8 cellular contexts compared by ENCODE assay signal in genomic region chr12:51891843-51892242, GRCh38. TPM values are rescaled to one million over a fixed set of nuclear protein-coding genes. Genes with fewer than 3 reads are reported as not detected.
DNase-seq lines count a peak whose midpoint lies in the region; ATAC-seq and TF ChIP-seq lines count a peak whose summit lies in the region.
"Had no signal": no experiment of that assay in that cellular context is flagged by ENCODE, and none has a peak within 500 bp of the region (broad histone marks: within the 10 kb centered on the region; RNA-seq: fewer than 3 reads in every experiment).

No MANE protein-coding gene starts in this region.

- H3K9me3 ChIP-seq in psoas muscle: no peaks in the 10 kb centered on the region

- ATAC-seq in psoas muscle (no peak), GM18520 (IDR thresholded peaks at IDR 0.05; ENCODE audit: unreplicated experiment) (no peak)
- no peak for ATAC-seq in activated T-cell treated with anti-CD3 and anti-CD28 coated beads, Interleukin-2, amount 50 U/mL, for 4 hours

- DNase-seq in ELR (ENCODE audit: low read depth) (peak; percentile 58), Kasumi-1 (lab: John Stamatoyannopoulos, UW) (peak; percentile 27 to 50), choroid plexus epithelial cell (ENCODE audit: low read depth) (peak; percentile 39), psoas muscle (no peak)
- no peak for DNase-seq in stimulated activated CD4-positive, alpha-beta T cell treated with anti-CD3 and anti-CD28 coated beads, Interleukin-15, amount 100 ng/mL, for 24 hours
- no peak for DNase-seq in activated T-cell treated with anti-CD3 and anti-CD28 coated beads, Interleukin-2, amount 50 U/mL, for 4 hours
- DNase-seq: activated effector memory CD4-positive, alpha-beta T cell treated with anti-CD3 and anti-CD28 coated beads, Interleukin-2, amount 50 U/mL, for 16 hours had no signal

- H3K36me3 ChIP-seq in psoas muscle (ENCODE audit: insufficient read depth in 1 of 2, low read depth in 1 of 2): no peaks in the 10 kb centered on the region

- no peaks in the 10 kb centered on the region for H3K4me1 Mint-ChIP-seq in activated T-cell treated with anti-CD3 and anti-CD28 coated beads, Interleukin-2, amount 50 U/mL, for 4 hours (ENCODE audit: low read depth)

- peaks cover 13% of the 10 kb centered on the region for H3K27me3 Mint-ChIP-seq in activated T-cell treated with anti-CD3 and anti-CD28 coated beads, Interleukin-2, amount 50 U/mL, for 4 hours (ENCODE audit: low read depth)

- H3K9me3 Mint-ChIP-seq in activated T-cell treated with anti-CD3 and anti-CD28 coated beads, Interleukin-2, amount 50 U/mL, for 4 hours: no peaks in the 10 kb centered on the region

- H3K4me1 ChIP-seq in psoas muscle: no peaks in the 10 kb centered on the region

- intact Hi-C loops in psoas muscle (cut with DNase I): loop anchor here in 1 of 2 donors (5.0 kb wide), 1 partner anchor 90 kb away; no protein-coding TSS in a partner anchor

- H3K4me3 ChIP-seq in choroid plexus epithelial cell (ENCODE audit: low read depth, low read length) (no peak overlapping the region), psoas muscle (no peak overlapping the region)

- H3K27ac ChIP-seq in psoas muscle: no peak overlapping the region

- peaks cover 0 to 18% (median 0%) of the 10 kb centered on the region in 3 donors for H3K27me3 ChIP-seq in psoas muscle (ENCODE audit: insufficient read depth in 3 of 3, low read length in 2 of 3)

- TF ChIP-seq CTCF in choroid plexus epithelial cell (conservative IDR thresholded peaks at IDR 0.05; ENCODE audit: low read depth, low read length) (peak; percentile 43), psoas muscle (IDR thresholded peaks at IDR 0.05) (peak; percentile 34)

- no peaks in the 10 kb centered on the region for H3K36me3 Mint-ChIP-seq in activated T-cell treated with anti-CD3 and anti-CD28 coated beads, Interleukin-2, amount 50 U/mL, for 4 hours (ENCODE audit: insufficient read depth)

- no peak overlapping the region for H3K4me3 Mint-ChIP-seq in activated T-cell treated with anti-CD3 and anti-CD28 coated beads, Interleukin-2, amount 50 U/mL, for 4 hours

RNA-seq across cellular contexts. Expression of gene ANKRD33, which starts 3.9 kb away (rescaled TPM):
- not detected for total RNA-seq in psoas muscle
- polyA plus RNA-seq in psoas muscle: under 1 TPM in 1 of 3 donors, not detected in 2; 0.16 TPM
- total RNA-seq in activated T-cell treated with anti-CD3 and anti-CD28 coated beads, Interleukin-2, amount 50 U/mL, for 4 hours: not detected

RNA-seq across cellular contexts. Expression of gene ACVRL1, which starts 15.5 kb away (rescaled TPM):
- 10 to 100 TPM; 24.1 to 40.8 (median 25.8) TPM for total RNA-seq in psoas muscle
- 10 to 100 TPM; 10.8 to 22.8 (median 13.9) TPM for polyA plus RNA-seq in psoas muscle
- under 1 TPM in 2 of 3 donors, not detected in 1; 0.08 to 0.29 TPM for total RNA-seq in activated T-cell treated with anti-CD3 and anti-CD28 coated beads, Interleukin-2, amount 50 U/mL, for 4 hours

RNA-seq across cellular contexts. Expression of gene FIGNL2, which starts 43.3 kb away (rescaled TPM):
- under 1 TPM; 0.17 to 0.20 (median 0.18) TPM for total RNA-seq in psoas muscle
- polyA plus RNA-seq in psoas muscle: under 1 TPM; 0.01 to 0.08 (median 0.04) TPM
- total RNA-seq in activated T-cell treated with anti-CD3 and anti-CD28 coated beads, Interleukin-2, amount 50 U/mL, for 4 hours: under 1 TPM; 0.54 to 0.69 (median 0.58) TPM

RNA-seq across cellular contexts. Expression of gene ACVR1B, which starts 59.7 kb away (rescaled TPM):
- total RNA-seq in psoas muscle: 10 to 100 TPM; 10.5 to 16.6 (median 14.0) TPM
- 10 to 100 TPM in 1 of 3 donors, 1 to 10 TPM in 2; 5.8 to 14.9 (median 6.0) TPM for polyA plus RNA-seq in psoas muscle
- total RNA-seq in activated T-cell treated with anti-CD3 and anti-CD28 coated beads, Interleukin-2, amount 50 U/mL, for 4 hours: 10 to 100 TPM in 2 of 3 donors, 1 to 10 TPM in 1; 9.8 to 13.3 (median 11.6) TPM

Comparison
In these comparisons a context has a peak if more than half of its experiments do, and no peak if none do; other contexts are left out.
1. DNase-seq: peak in ELR (single experiment), Kasumi-1 (2 of 2) and choroid plexus epithelial cell (single experiment); none in psoas muscle (0 of 2), stimulated activated CD4-positive, alpha-beta T cell treated with anti-CD3 and anti-CD28 coated beads, Interleukin-15, amount 100 ng/mL, for 24 hours (single experiment) and activated T-cell treated with anti-CD3 and anti-CD28 coated beads, Interleukin-2, amount 50 U/mL, for 4 hours (single experiment).
2. RNA of gene ACVRL1, which starts 15.5 kb away (total RNA-seq): 24.1 to 40.8 TPM in psoas muscle; 0.08 to 0.29 TPM in activated T-cell treated with anti-CD3 and anti-CD28 coated beads, Interleukin-2, amount 50 U/mL, for 4 hours; every median in the first group is over 10 times any median in the second.